Comparison of ENCODE assay signal across 2 cellular contexts in the genomic region with DNA sequence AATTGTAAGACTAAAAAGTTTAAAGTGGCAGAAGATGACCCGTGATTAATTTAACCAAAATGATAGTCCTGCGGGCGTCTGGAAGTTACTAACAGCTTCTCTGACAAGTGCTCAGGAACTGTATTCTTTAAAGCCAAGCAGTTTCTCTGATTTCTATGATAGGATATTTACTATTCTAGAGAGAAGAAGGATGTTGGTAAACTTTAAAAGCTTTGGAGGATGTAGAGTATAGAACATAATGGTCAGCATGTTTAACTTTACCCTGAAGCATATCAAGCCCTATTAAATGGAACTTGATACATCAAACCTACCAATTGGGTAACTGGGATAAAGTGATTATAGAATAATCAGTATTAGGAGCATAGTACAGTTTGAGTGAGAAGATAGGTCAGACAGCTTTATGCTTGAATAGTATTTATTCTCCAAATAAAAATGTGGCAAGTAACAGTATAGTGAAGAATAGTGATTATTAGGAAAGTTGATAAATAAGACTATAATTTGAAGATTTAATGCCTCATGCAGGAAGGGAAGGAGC.
TF ChIP-seq lines count a peak whose summit lies in the region.

No MANE protein-coding gene starts in this region.

TF ChIP-seq in SK-N-SH, 30 proteins besides CTCF, POLR2A, EP300 and RAD21 (continued from another document):
- TF ChIP-seq, protein P1, sequence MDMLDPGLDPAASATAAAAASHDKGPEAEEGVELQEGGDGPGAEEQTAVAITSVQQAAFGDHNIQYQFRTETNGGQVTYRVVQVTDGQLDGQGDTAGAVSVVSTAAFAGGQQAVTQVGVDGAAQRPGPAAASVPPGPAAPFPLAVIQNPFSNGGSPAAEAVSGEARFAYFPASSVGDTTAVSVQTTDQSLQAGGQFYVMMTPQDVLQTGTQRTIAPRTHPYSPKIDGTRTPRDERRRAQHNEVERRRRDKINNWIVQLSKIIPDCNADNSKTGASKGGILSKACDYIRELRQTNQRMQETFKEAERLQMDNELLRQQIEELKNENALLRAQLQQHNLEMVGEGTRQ (IDR thresholded peaks at IDR 0.05; ENCODE audit: borderline replicate concordance, low read depth, low read length), result no peak
- TF ChIP-seq RCOR1 (IDR thresholded peaks at IDR 0.05; ENCODE audit: low read length) (no peak), NRF1 (IDR thresholded peaks at IDR 0.05; ENCODE audit: low read depth, low read length) (no peak), TAF1 (IDR thresholded peaks at IDR 0.05; ENCODE audit: borderline replicate concordance, low read depth, low read length) (no peak), JUND (IDR thresholded peaks at IDR 0.05) (no peak)

TF ChIP-seq in SK-N-SH treated with all-trans-retinoic acid at 6 μM for 48 hours, 23 proteins besides CTCF, POLR2A, EP300 and RAD21 (continued from another document):
- TF ChIP-seq, protein P2, sequence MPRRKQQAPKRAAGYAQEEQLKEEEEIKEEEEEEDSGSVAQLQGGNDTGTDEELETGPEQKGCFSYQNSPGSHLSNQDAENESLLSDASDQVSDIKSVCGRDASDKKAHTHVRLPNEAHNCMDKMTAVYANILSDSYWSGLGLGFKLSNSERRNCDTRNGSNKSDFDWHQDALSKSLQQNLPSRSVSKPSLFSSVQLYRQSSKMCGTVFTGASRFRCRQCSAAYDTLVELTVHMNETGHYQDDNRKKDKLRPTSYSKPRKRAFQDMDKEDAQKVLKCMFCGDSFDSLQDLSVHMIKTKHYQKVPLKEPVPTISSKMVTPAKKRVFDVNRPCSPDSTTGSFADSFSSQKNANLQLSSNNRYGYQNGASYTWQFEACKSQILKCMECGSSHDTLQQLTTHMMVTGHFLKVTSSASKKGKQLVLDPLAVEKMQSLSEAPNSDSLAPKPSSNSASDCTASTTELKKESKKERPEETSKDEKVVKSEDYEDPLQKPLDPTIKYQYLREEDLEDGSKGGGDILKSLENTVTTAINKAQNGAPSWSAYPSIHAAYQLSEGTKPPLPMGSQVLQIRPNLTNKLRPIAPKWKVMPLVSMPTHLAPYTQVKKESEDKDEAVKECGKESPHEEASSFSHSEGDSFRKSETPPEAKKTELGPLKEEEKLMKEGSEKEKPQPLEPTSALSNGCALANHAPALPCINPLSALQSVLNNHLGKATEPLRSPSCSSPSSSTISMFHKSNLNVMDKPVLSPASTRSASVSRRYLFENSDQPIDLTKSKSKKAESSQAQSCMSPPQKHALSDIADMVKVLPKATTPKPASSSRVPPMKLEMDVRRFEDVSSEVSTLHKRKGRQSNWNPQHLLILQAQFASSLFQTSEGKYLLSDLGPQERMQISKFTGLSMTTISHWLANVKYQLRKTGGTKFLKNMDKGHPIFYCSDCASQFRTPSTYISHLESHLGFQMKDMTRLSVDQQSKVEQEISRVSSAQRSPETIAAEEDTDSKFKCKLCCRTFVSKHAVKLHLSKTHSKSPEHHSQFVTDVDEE (CRISPR knock-in tag; IDR thresholded peaks at IDR 0.05), result no peak
- TF ChIP-seq ZFP30 (CRISPR knock-in tag; IDR thresholded peaks at IDR 0.05) (no peak), SNAI2 (CRISPR knock-in tag; IDR thresholded peaks at IDR 0.05) (no peak), ZC3H10 (CRISPR knock-in tag; IDR thresholded peaks at IDR 0.05) (no peak), ISL1 (CRISPR knock-in tag; IDR thresholded peaks at IDR 0.05) (no peak), CSDC2 (CRISPR knock-in tag; IDR thresholded peaks at IDR 0.05) (no peak), RARB (CRISPR knock-in tag; IDR thresholded peaks at IDR 0.05) (no peak), TCF4 (CRISPR knock-in tag; IDR thresholded peaks at IDR 0.05; ENCODE audit: borderline replicate concordance) (no peak), OSR1 (CRISPR knock-in tag; IDR thresholded peaks at IDR 0.05) (no peak)
- TF ChIP-seq, protein P3, sequence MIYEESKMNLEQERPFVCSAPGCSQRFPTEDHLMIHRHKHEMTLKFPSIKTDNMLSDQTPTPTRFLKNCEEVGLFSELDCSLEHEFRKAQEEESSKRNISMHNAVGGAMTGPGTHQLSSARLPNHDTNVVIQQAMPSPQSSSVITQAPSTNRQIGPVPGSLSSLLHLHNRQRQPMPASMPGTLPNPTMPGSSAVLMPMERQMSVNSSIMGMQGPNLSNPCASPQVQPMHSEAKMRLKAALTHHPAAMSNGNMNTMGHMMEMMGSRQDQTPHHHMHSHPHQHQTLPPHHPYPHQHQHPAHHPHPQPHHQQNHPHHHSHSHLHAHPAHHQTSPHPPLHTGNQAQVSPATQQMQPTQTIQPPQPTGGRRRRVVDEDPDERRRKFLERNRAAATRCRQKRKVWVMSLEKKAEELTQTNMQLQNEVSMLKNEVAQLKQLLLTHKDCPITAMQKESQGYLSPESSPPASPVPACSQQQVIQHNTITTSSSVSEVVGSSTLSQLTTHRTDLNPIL (CRISPR knock-in tag; IDR thresholded peaks at IDR 0.05; ENCODE audit: low read depth), result no peak
TF ChIP-seq in SK-N-SH treated with all-trans-retinoic acid at 6 μM for 48 hours: peak in this region for 0.
